ENCODE assay signal across 7 cellular contexts in the genomic region with DNA sequence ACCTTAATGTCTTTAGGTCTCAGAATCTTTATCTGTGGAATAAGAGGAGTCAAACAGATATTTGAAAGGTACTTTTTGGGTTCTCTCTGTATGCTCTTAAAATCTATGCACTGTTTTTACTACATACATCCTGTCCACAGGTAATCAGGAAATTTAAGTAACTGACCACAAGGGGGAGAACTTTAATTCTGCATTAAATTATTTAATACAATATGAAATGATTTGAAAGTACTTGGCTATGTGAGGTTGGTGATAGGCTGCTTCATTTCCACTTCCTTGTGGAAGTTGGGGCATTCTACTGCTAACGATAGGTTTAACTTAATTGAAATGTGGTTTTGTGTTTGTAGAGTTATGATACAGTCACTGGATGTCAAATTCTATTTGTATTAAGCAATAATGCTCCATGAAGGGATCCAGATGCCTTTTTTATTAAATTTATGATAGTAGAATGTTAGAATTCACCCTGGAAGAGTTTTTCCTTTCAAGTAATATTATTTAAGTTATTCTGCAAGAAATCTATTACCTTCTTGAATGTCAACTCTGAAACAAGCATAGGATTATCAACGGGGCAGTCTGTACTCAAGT. TPM values are rescaled to one million over a fixed set of nuclear protein-coding genes. Genes with fewer than 3 reads are reported as not detected.
DNase-seq lines count a peak whose midpoint lies in the region; ATAC-seq and TF ChIP-seq lines count a peak whose summit lies in the region.

No MANE protein-coding gene starts in this region.

- no peaks in the 10 kb centered on the region for H3K27me3 ChIP-seq in GM06990 (replicated peaks; ENCODE audit: control insufficient read depth, insufficient read depth, low read length)

- peak; percentile 37 for ATAC-seq in HG03565 (IDR thresholded peaks at IDR 0.05; ENCODE audit: unreplicated experiment)

- DNase-seq in GM06990 (ENCODE audit: extremely low read depth, insufficient read length), result no peak
- peak; percentile 1 for DNase-seq in amniotic epithelial cell (ENCODE audit: low read depth)
- peak; percentile 30 to 45 for DNase-seq in lung microvascular endothelial cell (ENCODE audit: low read depth in 2 of 2)
- no peak for DNase-seq in stimulated activated CD4-positive, alpha-beta T cell treated with anti-CD3 and anti-CD28 coated beads, Interleukin-2, amount 100 ng/mL, for 48 hours
- no peak for DNase-seq in HuH-7.5 (ENCODE audit: low spot score)
- no peak for DNase-seq in stimulated activated CD4-positive, alpha-beta T cell treated with anti-CD3 and anti-CD28 coated beads, Interleukin-1b, Interleukin-23, amount 100 ng/mL, for 48 hours

- no peak overlapping the region for H3K4me3 ChIP-seq in GM06990 (replicated peaks; ENCODE audit: low read depth, low read length)

- H3K36me3 ChIP-seq in GM06990 (ENCODE audit: control insufficient read depth, insufficient read depth, low read length), result no peaks in the 10 kb centered on the region

- TF ChIP-seq CTCF in GM06990 (IDR thresholded peaks at IDR 0.05; ENCODE audit: insufficient read depth, low read length, poor library complexity, severe bottlenecking), result peak; percentile 37

RNA-seq across cellular contexts. Expression of a gene that starts 6.0 kb away (rescaled TPM):
- total RNA-seq in lung microvascular endothelial cell, result not detected in 2 replicates

RNA-seq across cellular contexts. Expression of a gene that starts 30.1 kb away (rescaled TPM):
- not detected in 2 replicates for total RNA-seq in lung microvascular endothelial cell

Comparison
In these comparisons a context has a peak if more than half of its experiments do, and no peak if none do; other contexts are left out.
1. DNase-seq: peak in amniotic epithelial cell (single experiment) and lung microvascular endothelial cell (2 of 2); none in GM06990 (single experiment), stimulated activated CD4-positive, alpha-beta T cell treated with anti-CD3 and anti-CD28 coated beads, Interleukin-2, amount 100 ng/mL, for 48 hours (0 of 2), HuH-7.5 (single experiment) and stimulated activated CD4-positive, alpha-beta T cell treated with anti-CD3 and anti-CD28 coated beads, Interleukin-1b, Interleukin-23, amount 100 ng/mL, for 48 hours (single experiment).